Comparison of ENCODE assay signal across 8 cellular contexts in genomic region chr15:67125589-67126502, GRCh38.
DNase-seq lines count a peak whose midpoint lies in the region; ATAC-seq, FAIRE-seq and TF ChIP-seq lines count a peak whose summit lies in the region.

No MANE protein-coding gene starts in this region.

- intact Hi-C loops in vagina (cut with DNase I) (loop anchor here (10.0 kb wide), 2 partner anchors 59 to 61 kb away; partner anchors contain the start of gene SMAD3), Caco-2 (cut with micrococcal nuclease; ENCODE audit: unreplicated experiment) (no loop called here)

- peaks cover 31% of the 10 kb centered on the region for H3K36me3 ChIP-seq in BLaER1
- H3K36me3 ChIP-seq in bronchial epithelial cell (ENCODE audit: control insufficient read depth, insufficient read depth, low read length): peaks cover 6% of the 10 kb centered on the region
- H3K36me3 ChIP-seq in vagina: no peaks in the 10 kb centered on the region
- H3K36me3 ChIP-seq in Caco-2 (ENCODE audit: control insufficient read depth, insufficient read depth, low read length): no peaks in the 10 kb centered on the region

- CTCF ChIA-PET in Caco-2 (lab: Charles Lee): no interaction called here

- no peaks in the 10 kb centered on the region for H3K9me3 Mint-ChIP-seq in Caco-2 (ENCODE audit: unreplicated experiment)

- no peak overlapping the region for H3K4me3 Mint-ChIP-seq in Caco-2 (ENCODE audit: unreplicated experiment)

- peaks cover 6% of the 10 kb centered on the region for H3K36me3 Mint-ChIP-seq in Caco-2 (ENCODE audit: insufficient read depth, unreplicated experiment)

- no peak for TF ChIP-seq POLR2A in vagina (IDR thresholded peaks at IDR 0.05)

- BruUV-seq in Caco-2 (replicated peaks; lab: Mats Ljungman, UMichigan): no TSS peak

- H3K27me3 ChIP-seq in BLaER1: no peaks in the 10 kb centered on the region
- H3K27me3 ChIP-seq in bronchial epithelial cell (ENCODE audit: control insufficient read depth, insufficient read depth, low read length): no peaks in the 10 kb centered on the region
- H3K27me3 ChIP-seq in vagina: no peaks in the 10 kb centered on the region
- no peaks in the 10 kb centered on the region for H3K27me3 ChIP-seq in Caco-2 (replicated peaks; ENCODE audit: control insufficient read depth, insufficient read depth, low read length)

- H4K20me1 ChIP-seq in BLaER1: peaks cover 83% of the 10 kb centered on the region

- ATAC-seq in HG03439 (IDR thresholded peaks at IDR 0.05; ENCODE audit: unreplicated experiment): no peak

- H3K4me3 ChIP-seq in BLaER1: peak overlapping the region; percentile 56
- peak overlapping the region; percentile 2 for H3K4me3 ChIP-seq in bronchial epithelial cell (ENCODE audit: low read depth, low read length)
- no peak overlapping the region for H3K4me3 ChIP-seq in vagina
- no peak overlapping the region for H3K4me3 ChIP-seq in Caco-2 (ENCODE audit: low read depth, low read length)

- peak; percentile 31 for DNase-seq in NCI-H1694 (lab: John Stamatoyannopoulos, UW)
- DNase-seq in bronchial epithelial cell (ENCODE audit: low read depth): peak; percentile 95
- DNase-seq in lung microvascular endothelial cell (ENCODE audit: low read depth in 2 of 2): peak; percentile 80 to 97
- DNase-seq in vagina (ENCODE audit: extremely low spot score in 2 of 2): peak in 1 of 2 donors; percentile 98
- DNase-seq in mesenteric fat pad (ENCODE audit: low spot score): no peak
- DNase-seq in Caco-2: no peak

- H3K9ac ChIP-seq in BLaER1: peak overlapping the region; percentile 77

- H3K27me3 Mint-ChIP-seq in Caco-2 (ENCODE audit: insufficient read depth, unreplicated experiment): no peaks in the 10 kb centered on the region

- H3K4me1 ChIP-seq in BLaER1 (peaks cover 97% of the 10 kb centered on the region), vagina (peaks cover 88% of the 10 kb centered on the region), Caco-2 (peaks cover 34% of the 10 kb centered on the region)

- POLR2A ChIA-PET in Caco-2 (lab: Charles Lee): interaction anchor here (0.6 kb wide), 1 partner anchor 8 kb away, joined by 3 read pairs; no protein-coding TSS in a partner anchor

- peak overlapping the region; percentile 92 for H3K4me2 ChIP-seq in BLaER1

- FAIRE-seq in bronchial epithelial cell (lab: Jason Lieb, UNC): peak; percentile 47

- H3K4me1 Mint-ChIP-seq in Caco-2 (ENCODE audit: low read depth, unreplicated experiment): peaks cover 16% of the 10 kb centered on the region

- H3K27ac ChIP-seq in BLaER1 (peak overlapping the region; percentile 85), vagina (peak overlapping the region; percentile 85)

- H3K9me3 ChIP-seq in BLaER1: no peaks in the 10 kb centered on the region
- no peaks in the 10 kb centered on the region for H3K9me3 ChIP-seq in vagina
- H3K9me3 ChIP-seq in Caco-2: no peaks in the 10 kb centered on the region

- TF ChIP-seq CTCF in bronchial epithelial cell (IDR thresholded peaks at IDR 0.05; ENCODE audit: insufficient read depth, low read length, severe bottlenecking): no peak
- TF ChIP-seq CTCF in vagina (IDR thresholded peaks at IDR 0.05): no peak
- TF ChIP-seq CTCF in Caco-2 (IDR thresholded peaks at IDR 0.05; ENCODE audit: insufficient read depth in 1 of 2, low read depth in 1 of 2, low read length in 1 of 2, severe bottlenecking in 1 of 2, unreplicated experiment in 1 of 2): no peak

- H3K27ac Mint-ChIP-seq in Caco-2 (ENCODE audit: unreplicated experiment): no peak overlapping the region

Comparison
In these comparisons a context has a peak if more than half of its experiments do, and no peak if none do; other contexts are left out.
1. H3K4me3 ChIP-seq: peak in BLaER1 (single experiment) and bronchial epithelial cell (single experiment); none in vagina (0 of 2) and Caco-2 (single experiment).
2. DNase-seq: peak in NCI-H1694 (single experiment), bronchial epithelial cell (single experiment) and lung microvascular endothelial cell (2 of 2); none in mesenteric fat pad (single experiment) and Caco-2 (0 of 2).